Comparison of ENCODE assay signal across 18 cellular contexts in the genomic region with DNA sequence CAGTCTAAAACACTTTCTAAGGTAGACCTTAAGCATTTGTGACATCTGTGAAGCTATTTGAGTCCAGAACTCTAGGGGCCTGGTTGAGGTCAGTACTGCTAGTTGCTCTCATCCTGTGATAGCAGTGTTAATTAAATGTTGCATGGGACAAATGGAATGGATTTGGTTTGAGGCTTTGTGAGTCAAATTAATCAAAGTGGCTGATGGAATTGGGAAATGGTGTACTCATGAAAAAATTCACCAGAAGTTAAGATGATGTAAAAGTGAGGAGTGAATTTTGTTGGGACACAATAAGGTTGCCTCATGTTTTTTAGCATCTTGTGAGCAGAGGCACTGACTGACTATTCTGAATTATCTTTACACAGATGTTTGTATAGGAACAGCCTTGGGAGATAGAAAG.
"Had no signal": no experiment of that assay in that cellular context is flagged by ENCODE, and none has a peak within 500 bp of the region (broad histone marks: within the 10 kb centered on the region; RNA-seq: fewer than 3 reads in every experiment).

No MANE protein-coding gene starts in this region.

- DNase-seq: activated CD4-positive, alpha-beta T cell treated with anti-CD3 and anti-CD28 coated beads for 48 hours; activated CD8-positive, alpha-beta T cell treated with anti-CD3 and anti-CD28 coated beads for 36 hours; activated effector memory CD4-positive, alpha-beta T cell treated with anti-CD3 and anti-CD28 coated beads, Interleukin-2, amount 50 U/mL, for 16 hours; activated T-cell treated with anti-CD3 and anti-CD28 coated beads, Interleukin-2, amount 50 U/mL, for 4 hours; amygdala; brain microvascular endothelial cell; effector CD8-positive, alpha-beta T cell; hippocampal formation; mucosa of descending colon; naive thymus-derived CD4-positive, alpha-beta T cell; ovary; sigmoid colon; thyroid gland had no signal

- ATAC-seq: activated CD8-positive, alpha-beta T cell treated with anti-CD3 and anti-CD28 coated beads for 36 hours; activated naive CD4-positive, alpha-beta T cell treated with anti-CD3 and anti-CD28 coated beads, Interleukin-2, amount 50 U/mL, for 72 hours; activated T-cell treated with anti-CD3 and anti-CD28 coated beads, Interleukin-2, amount 50 U/mL, for 4 hours; left lobe of liver; mucosa of descending colon; naive thymus-derived CD4-positive, alpha-beta T cell; stimulated activated effector memory CD8-positive, alpha-beta T cell treated with anti-CD3 and anti-CD28 coated beads, Interleukin-12 subunit alpha, Interleukin-12 subunit beta, amount 100 ng/mL, for 72 hours; WTC11 had no signal

- H3K27ac Mint-ChIP-seq: activated CD8-positive, alpha-beta T cell treated with anti-CD3 and anti-CD28 coated beads for 36 hours; activated naive CD4-positive, alpha-beta T cell treated with anti-CD3 and anti-CD28 coated beads, Interleukin-2, amount 50 U/mL, for 72 hours; naive thymus-derived CD4-positive, alpha-beta T cell; stimulated activated effector memory CD8-positive, alpha-beta T cell treated with anti-CD3 and anti-CD28 coated beads, Interleukin-12 subunit alpha, Interleukin-12 subunit beta, amount 100 ng/mL, for 72 hours; T-helper 1 cell treated with Interleukin-12 subunit alpha and Interleukin-12 subunit beta and Interleukin-4 antibody, amounts not matched to agents 30 μg/mL and 1 μg/mL, for 36 hours; WTC11 had no signal

- H3K27me3 Mint-ChIP-seq: activated CD8-positive, alpha-beta T cell treated with anti-CD3 and anti-CD28 coated beads for 36 hours had no signal

- H3K36me3 Mint-ChIP-seq: activated naive CD4-positive, alpha-beta T cell treated with anti-CD3 and anti-CD28 coated beads, Interleukin-2, amount 50 U/mL, for 72 hours; naive thymus-derived CD4-positive, alpha-beta T cell; stimulated activated effector memory CD8-positive, alpha-beta T cell treated with anti-CD3 and anti-CD28 coated beads, Interleukin-12 subunit alpha, Interleukin-12 subunit beta, amount 100 ng/mL, for 72 hours; WTC11 had no signal

- H3K9me3 Mint-ChIP-seq: activated CD8-positive, alpha-beta T cell treated with anti-CD3 and anti-CD28 coated beads for 36 hours; activated T-cell treated with anti-CD3 and anti-CD28 coated beads, Interleukin-2, amount 50 U/mL, for 4 hours; T-helper 1 cell treated with Interleukin-12 subunit alpha and Interleukin-12 subunit beta and Interleukin-4 antibody, amounts not matched to agents 30 μg/mL and 1 μg/mL, for 36 hours had no signal

- H3K4me3 Mint-ChIP-seq: activated CD8-positive, alpha-beta T cell treated with anti-CD3 and anti-CD28 coated beads for 36 hours; activated T-cell treated with anti-CD3 and anti-CD28 coated beads, Interleukin-2, amount 50 U/mL, for 4 hours; naive thymus-derived CD4-positive, alpha-beta T cell; stimulated activated effector memory CD8-positive, alpha-beta T cell treated with anti-CD3 and anti-CD28 coated beads, Interleukin-12 subunit alpha, Interleukin-12 subunit beta, amount 100 ng/mL, for 72 hours; T-helper 1 cell treated with Interleukin-12 subunit alpha and Interleukin-12 subunit beta and Interleukin-4 antibody, amounts not matched to agents 30 μg/mL and 1 μg/mL, for 36 hours; WTC11 had no signal

- H3K4me1 Mint-ChIP-seq: naive thymus-derived CD4-positive, alpha-beta T cell; stimulated activated effector memory CD8-positive, alpha-beta T cell treated with anti-CD3 and anti-CD28 coated beads, Interleukin-12 subunit alpha, Interleukin-12 subunit beta, amount 100 ng/mL, for 72 hours had no signal
